26 cellular contexts compared by ENCODE assay signal in genomic region chr3:25442486-25442885, GRCh38. TPM values are rescaled to one million over a fixed set of nuclear protein-coding genes. Genes with fewer than 3 reads are reported as not detected.
"Had no signal": no experiment of that assay in that cellular context is flagged by ENCODE, and none has a peak within 500 bp of the region (broad histone marks: within the 10 kb centered on the region; RNA-seq: fewer than 3 reads in every experiment).

No MANE protein-coding gene starts in this region.

- ATAC-seq: body of pancreas; gastroesophageal sphincter; left ventricle myocardium superior; natural killer cell treated with Interleukin-12 subunit alpha and Interleukin-12 subunit beta and Interleukin-15 and Interleukin-18, amount 100 ng/mL, for 72 hours; pancreas; right lobe of liver had no signal

- H3K4me3 Mint-ChIP-seq: activated B cell treated with CpG ODN at 0.5 μM for 24 hours; activated CD4-positive, alpha-beta memory T cell treated with anti-CD3 and anti-CD28 coated beads for 36 hours; activated naive CD4-positive, alpha-beta T cell treated with anti-CD3 and anti-CD28 coated beads, Interleukin-2, amount 50 U/mL, for 24 hours; natural killer cell treated with Interleukin-12 subunit alpha and Interleukin-12 subunit beta and Interleukin-15 and Interleukin-18, amount 100 ng/mL, for 72 hours; stimulated activated naive CD8-positive, alpha-beta T cell treated with anti-CD3 and anti-CD28 coated beads, Interleukin-15, Interleukin-2, amounts not matched to agents 100 ng/mL and 50 ng/mL, for 24 hours had no signal

- H3K27me3 Mint-ChIP-seq: activated CD4-positive, alpha-beta memory T cell treated with anti-CD3 and anti-CD28 coated beads for 36 hours; natural killer cell treated with Interleukin-12 subunit alpha and Interleukin-12 subunit beta and Interleukin-15 and Interleukin-18, amount 100 ng/mL, for 72 hours; stimulated activated naive CD8-positive, alpha-beta T cell treated with anti-CD3 and anti-CD28 coated beads, Interleukin-15, Interleukin-2, amounts not matched to agents 100 ng/mL and 50 ng/mL, for 24 hours had no signal

- H3K4me3 ChIP-seq: body of pancreas, cardiac muscle cell, gastroesophageal sphincter, pancreas, right lobe of liver, skin epidermis, tibial nerve had no signal

- H3K36me3 ChIP-seq: cardiac muscle cell, gastroesophageal sphincter, neutrophil, pancreas, right lobe of liver, tibial nerve had no signal

- H3K27ac ChIP-seq: body of pancreas, cardiac muscle cell, epithelial cell of prostate, neutrophil, pancreas, right lobe of liver, skin epidermis, tibial nerve had no signal

- H3K4me1 Mint-ChIP-seq: activated B cell treated with CpG ODN at 0.5 μM for 24 hours; activated naive CD4-positive, alpha-beta T cell treated with anti-CD3 and anti-CD28 coated beads, Interleukin-2, amount 50 U/mL, for 24 hours had no signal

- H3K27ac Mint-ChIP-seq: activated B cell treated with CpG ODN at 0.5 μM for 24 hours; activated CD4-positive, alpha-beta memory T cell treated with anti-CD3 and anti-CD28 coated beads for 36 hours; activated naive CD4-positive, alpha-beta T cell treated with anti-CD3 and anti-CD28 coated beads, Interleukin-2, amount 50 U/mL, for 24 hours; natural killer cell treated with Interleukin-12 subunit alpha and Interleukin-12 subunit beta and Interleukin-15 and Interleukin-18, amount 100 ng/mL, for 72 hours; stimulated activated naive CD8-positive, alpha-beta T cell treated with anti-CD3 and anti-CD28 coated beads, Interleukin-15, Interleukin-2, amounts not matched to agents 100 ng/mL and 50 ng/mL, for 24 hours had no signal

- H3K27me3 ChIP-seq: body of pancreas, cardiac muscle cell, gastroesophageal sphincter, neutrophil, pancreas, right lobe of liver, tibial nerve had no signal

- H3K9me3 Mint-ChIP-seq: activated B cell treated with CpG ODN at 0.5 μM for 24 hours; activated CD4-positive, alpha-beta memory T cell treated with anti-CD3 and anti-CD28 coated beads for 36 hours; activated naive CD4-positive, alpha-beta T cell treated with anti-CD3 and anti-CD28 coated beads, Interleukin-2, amount 50 U/mL, for 24 hours; natural killer cell treated with Interleukin-12 subunit alpha and Interleukin-12 subunit beta and Interleukin-15 and Interleukin-18, amount 100 ng/mL, for 72 hours; stimulated activated naive CD8-positive, alpha-beta T cell treated with anti-CD3 and anti-CD28 coated beads, Interleukin-15, Interleukin-2, amounts not matched to agents 100 ng/mL and 50 ng/mL, for 24 hours had no signal

- H3K36me3 Mint-ChIP-seq: activated CD4-positive, alpha-beta memory T cell treated with anti-CD3 and anti-CD28 coated beads for 36 hours; activated naive CD4-positive, alpha-beta T cell treated with anti-CD3 and anti-CD28 coated beads, Interleukin-2, amount 50 U/mL, for 24 hours; natural killer cell treated with Interleukin-12 subunit alpha and Interleukin-12 subunit beta and Interleukin-15 and Interleukin-18, amount 100 ng/mL, for 72 hours had no signal

- H3K9me3 ChIP-seq: body of pancreas, gastroesophageal sphincter, neutrophil, pancreas, right lobe of liver, tibial nerve had no signal

- H3K4me1 ChIP-seq: body of pancreas, pancreas, right lobe of liver had no signal

- FAIRE-seq: islet of Langerhans, pancreas, urothelium cell line had no signal

- DNase-seq: activated B cell treated with CpG ODN at 0.5 μM for 24 hours; activated CD4-positive, alpha-beta memory T cell treated with anti-CD3 and anti-CD28 coated beads for 36 hours; activated CD4-positive, alpha-beta T cell treated with anti-CD3 and anti-CD28 coated beads for 4 hours; activated gamma-delta T cell treated with Interleukin-2 at 50 U/mL for 16 hours; activated T-cell treated with anti-CD3 and anti-CD28 coated beads, Interleukin-2, amount 50 U/mL, for 48 hours; anterior cingulate cortex; body of pancreas; cortex of kidney; head of caudate nucleus; left ventricle myocardium superior; mammary epithelial cell; pancreas; right lobe of liver; stimulated activated CD4-positive, alpha-beta T cell treated with anti-CD3 and anti-CD28 coated beads, Interleukin-1b, Interleukin-23, amount 100 ng/mL, for 48 hours; T-helper 9 cell had no signal

RNA-seq across cellular contexts. Expression of gene RARB, which starts 14.4 kb away (rescaled TPM):
- total RNA-seq: activated B cell treated with CpG ODN at 0.5 μM for 24 hours; activated CD4-positive, alpha-beta memory T cell treated with anti-CD3 and anti-CD28 coated beads for 36 hours; natural killer cell treated with Interleukin-12 subunit alpha and Interleukin-12 subunit beta and Interleukin-15 and Interleukin-18, amount 100 ng/mL, for 72 hours had no signal
